In genomic region chr2:121258066-121258465, GRCh38 we compare ENCODE assay signal across 15 cellular contexts. TPM values are rescaled to one million over a fixed set of nuclear protein-coding genes. Genes with fewer than 3 reads are reported as not detected.
A peak's percentile ranks its signal among the peaks of the same experiment; 100 is the strongest.
DNase-seq lines count a peak whose midpoint lies in the region; TF ChIP-seq lines count a peak whose summit lies in the region.
"Had no signal": no experiment of that assay in that cellular context is flagged by ENCODE, and none has a peak within 500 bp of the region (broad histone marks: within the 10 kb centered on the region; RNA-seq: fewer than 3 reads in every experiment).

No MANE protein-coding gene starts in this region.

- peaks cover 27% of the 10 kb centered on the region for H3K4me1 Mint-ChIP-seq in MCF 10A (ENCODE audit: insufficient read depth, unreplicated experiment)
- H3K4me1 Mint-ChIP-seq: CD4-positive, CD25-positive, alpha-beta regulatory T cell had no signal

- no peak overlapping the region for H2BK5ac ChIP-seq in trophoblast cell (ENCODE audit: low read depth, low read length, poor library complexity)

- no peak overlapping the region for H3K18ac ChIP-seq in trophoblast cell (ENCODE audit: low read length)

- dilution Hi-C loops in mammary epithelial cell (cut with HindIII; ENCODE audit: low sequenced_read_pairs), result no loop called here

- H3K36me3 Mint-ChIP-seq in MCF 10A (ENCODE audit: insufficient read depth, unreplicated experiment), result peaks cover 16% of the 10 kb centered on the region
- H3K36me3 Mint-ChIP-seq: CD4-positive, CD25-positive, alpha-beta regulatory T cell had no signal

- H3K4me2 ChIP-seq in mammary epithelial cell (ENCODE audit: insufficient read depth, low read depth, low read length) (no peak overlapping the region), trophoblast cell (ENCODE audit: low read length) (no peak overlapping the region)

- no peaks in the 10 kb centered on the region for H3K9me3 Mint-ChIP-seq in MCF 10A (ENCODE audit: unreplicated experiment)
- H3K9me3 Mint-ChIP-seq: CD4-positive, CD25-positive, alpha-beta regulatory T cell; H9 had no signal

- CTCF ChIA-PET in MCF 10A (lab: Yijun Ruan, JAX) (interaction anchor here (1.0 to 1.4 kb wide), 2 partner anchors 98 to 181 kb away, joined by 3 to 5 read pairs; no protein-coding TSS in a partner anchor), mammary epithelial cell (lab: Charles Lee; ENCODE audit: low non-redundant PET) (no interaction called here), RWPE1 (lab: Yijun Ruan, JAX) (interaction anchor here (0.6 kb wide), 1 partner anchor 39 kb away, joined by 3 read pairs; no protein-coding TSS in a partner anchor)

- TF ChIP-seq POLR2A in transverse colon (IDR thresholded peaks at IDR 0.05), result no peak

- H3K79me1 ChIP-seq in trophoblast cell (ENCODE audit: low read length), result no peaks in the 10 kb centered on the region

- intact Hi-C loops in MCF 10A (cut with micrococcal nuclease), result no loop called here
- intact Hi-C loops in mammary epithelial cell (cut with micrococcal nuclease), result no loop called here
- intact Hi-C loops in transverse colon (cut with DNase I; ENCODE audit: low total_unique reads), result no loop called here

- H3K4me1 ChIP-seq in mammary epithelial cell (ENCODE audit: insufficient read depth, low read length), result peaks cover 8% of the 10 kb centered on the region
- H3K4me1 ChIP-seq in mucosa of rectum (ENCODE audit: control insufficient read depth in 2 of 2, insufficient read depth in 2 of 2, low read length in 2 of 2), result peaks cover 30 to 67% of the 10 kb centered on the region in 2 donors
- H3K4me1 ChIP-seq in transverse colon, result peaks cover 9 to 63% (median 35%) of the 10 kb centered on the region in 4 donors
- no peaks in the 10 kb centered on the region for H3K4me1 ChIP-seq in trophoblast cell (ENCODE audit: control insufficient read depth in 1 of 2, insufficient read depth in 2 of 2, low read length in 2 of 2)

- no peak for DNase-seq in MCF 10A (ENCODE audit: unreplicated experiment)
- no peak for DNase-seq in mammary epithelial cell
- DNase-seq in RWPE1 (ENCODE audit: low spot score), result no peak
- no peak for DNase-seq in transverse colon
- DNase-seq in trophoblast cell, result no peak
- no peak for DNase-seq in DMS53 treated with DMSO at 0.1 percent for 48 hours (lab: John Stamatoyannopoulos, UW; ENCODE audit: unreplicated experiment)
- no peak for DNase-seq in NCI-H748 treated with DMSO at 0.1 percent for 48 hours (lab: John Stamatoyannopoulos, UW)
- DNase-seq: ACHN; CD4-positive, CD25-positive, alpha-beta regulatory T cell; DMS79 treated with DMSO at 0.1 percent for 48 hours; EL; GOT3; H9 had no signal

- no peak overlapping the region for H4K12ac ChIP-seq in trophoblast cell (ENCODE audit: low read depth, low read length)

- no peak overlapping the region for H4K91ac ChIP-seq in trophoblast cell (ENCODE audit: low read depth, low read length)

- H2BK12ac ChIP-seq in trophoblast cell (ENCODE audit: low read length), result no peak overlapping the region

- no peak overlapping the region for H2AK5ac ChIP-seq in trophoblast cell (ENCODE audit: low read length)

- H3K9me3 ChIP-seq in mammary epithelial cell (replicated peaks; ENCODE audit: insufficient read depth, low read length), result no peaks in the 10 kb centered on the region
- no peaks in the 10 kb centered on the region for H3K9me3 ChIP-seq in mucosa of rectum (ENCODE audit: control insufficient read depth in 2 of 2, low read length in 2 of 2)
- no peaks in the 10 kb centered on the region for H3K9me3 ChIP-seq in transverse colon
- H3K9me3 ChIP-seq in trophoblast cell (ENCODE audit: insufficient read depth, low read depth, low read length), result peaks cover 5% of the 10 kb centered on the region
- H3K9me3 ChIP-seq: BLaER1 treated with 17β-estradiol and CSF1 and Interleukin-3, amounts not matched to agents 10 nM and 100 nM had no signal

- no peak overlapping the region for H3K14ac ChIP-seq in trophoblast cell (ENCODE audit: low read length)

- H3K4me3 Mint-ChIP-seq in MCF 10A (ENCODE audit: unreplicated experiment), result no peak overlapping the region
- H3K4me3 Mint-ChIP-seq: CD4-positive, CD25-positive, alpha-beta regulatory T cell; H9 had no signal

- TF ChIP-seq EP300 in transverse colon (IDR thresholded peaks at IDR 0.05; ENCODE audit: low read depth), result no peak

- H3K27ac Mint-ChIP-seq in MCF 10A (ENCODE audit: low read depth, unreplicated experiment), result peak overlapping the region; percentile 83
- H3K27ac Mint-ChIP-seq: CD4-positive, CD25-positive, alpha-beta regulatory T cell had no signal

- POLR2A ChIA-PET in MCF 10A (lab: Yijun Ruan, JAX), result interaction anchor here (0.7 to 1.0 kb wide), 3 partner anchors 28 to 163 kb away, joined by 3 read pairs; no protein-coding TSS in a partner anchor
- POLR2A ChIA-PET in RWPE1 (lab: Yijun Ruan, JAX; ENCODE audit: low non-redundant PET), result no interaction called here

- H3K9ac ChIP-seq in mammary epithelial cell (ENCODE audit: insufficient read depth, low read length) (no peak overlapping the region), mucosa of rectum (ENCODE audit: low read depth in 1 of 2, low read length in 2 of 2) (peak overlapping the region in 1 of 2 donors; percentile 63), trophoblast cell (ENCODE audit: low read length) (no peak overlapping the region)
- H3K9ac ChIP-seq: BLaER1 treated with 17β-estradiol and CSF1 and Interleukin-3, amounts not matched to agents 10 nM and 100 nM had no signal

- no peaks in the 10 kb centered on the region for H3K27me3 ChIP-seq in mammary epithelial cell (ENCODE audit: insufficient read depth, low read length)
- H3K27me3 ChIP-seq in mucosa of rectum (ENCODE audit: control insufficient read depth in 2 of 2, insufficient read depth in 2 of 2, low read length in 2 of 2), result no peaks in the 10 kb centered on the region
- H3K27me3 ChIP-seq in transverse colon, result no peaks in the 10 kb centered on the region
- H3K27me3 ChIP-seq in trophoblast cell (ENCODE audit: insufficient read depth, low read length), result no peaks in the 10 kb centered on the region
- H3K27me3 ChIP-seq: BLaER1 treated with 17β-estradiol and CSF1 and Interleukin-3, amounts not matched to agents 10 nM and 100 nM had no signal

- no peak overlapping the region for H3K4ac ChIP-seq in trophoblast cell (ENCODE audit: low read depth, low read length)

- H4K20me1 ChIP-seq in mammary epithelial cell (ENCODE audit: insufficient read depth, low read length), result no peaks in the 10 kb centered on the region
- H4K20me1 ChIP-seq: BLaER1 treated with 17β-estradiol and CSF1 and Interleukin-3, amounts not matched to agents 10 nM and 100 nM had no signal

- H2BK120ac ChIP-seq in trophoblast cell (ENCODE audit: insufficient read depth, low read length, poor library complexity), result no peak overlapping the region

- in situ Hi-C loops in mammary epithelial cell (cut with MboI; ENCODE audit: low sequenced_read_pairs in 2 of 2), result no loop called here
- in situ Hi-C loops in transverse colon (cut with MboI; ENCODE audit: low pct_ligation_motif_present in 1 of 4, low pct_unique_long_range_greater_than_20kb in 1 of 4, low sequenced_read_pairs in 3 of 4), result no loop called here

- H3K79me2 ChIP-seq in mammary epithelial cell (ENCODE audit: insufficient read depth, low read length) (peaks cover 84% of the 10 kb centered on the region), trophoblast cell (ENCODE audit: control insufficient read depth, insufficient read depth, low read length, poor library complexity) (no peaks in the 10 kb centered on the region)

- H3K27me3 Mint-ChIP-seq in MCF 10A (ENCODE audit: insufficient read depth, unreplicated experiment), result no peaks in the 10 kb centered on the region

- H3K36me3 ChIP-seq in mammary epithelial cell (ENCODE audit: insufficient read depth, low read length) (no peaks in the 10 kb centered on the region), mucosa of rectum (ENCODE audit: control insufficient read depth in 2 of 2, insufficient read depth in 2 of 2, low read length in 2 of 2) (peaks cover 5 to 9% of the 10 kb centered on the region in 2 donors), transverse colon (no peaks in the 10 kb centered on the region), trophoblast cell (ENCODE audit: control insufficient read depth in 1 of 2, insufficient read depth in 2 of 2, low read length in 2 of 2) (no peaks in the 10 kb centered on the region)
- H3K36me3 ChIP-seq: BLaER1 treated with 17β-estradiol and CSF1 and Interleukin-3, amounts not matched to agents 10 nM and 100 nM had no signal

- no peak overlapping the region for H4K8ac ChIP-seq in trophoblast cell (ENCODE audit: low read depth, low read length)

- H2AFZ ChIP-seq in mammary epithelial cell (ENCODE audit: low read depth, low read length) (no peak overlapping the region), trophoblast cell (ENCODE audit: insufficient read depth, low read length, poor library complexity) (no peak overlapping the region)

- H3K27ac ChIP-seq in mammary epithelial cell (ENCODE audit: insufficient read depth, low read depth, low read length) (no peak overlapping the region), RWPE1 (peak overlapping the region; percentile 79), mucosa of rectum (ENCODE audit: low read depth in 2 of 2, low read length in 2 of 2) (peak overlapping the region; percentile 23 to 90), transverse colon (peak overlapping the region in 3 of 4 donors; percentile 83 to 86 (median 85)), trophoblast cell (ENCODE audit: low read depth, low read length) (no peak overlapping the region)
- H3K27ac ChIP-seq: BLaER1 treated with 17β-estradiol and CSF1 and Interleukin-3, amounts not matched to agents 10 nM and 100 nM had no signal

- H3K4me3 ChIP-seq in mammary epithelial cell (replicated peaks in 1 of 3; ENCODE audit: insufficient read depth in 1 of 3, low read depth in 2 of 3, low read length in 3 of 3), result no peak overlapping the region
- H3K4me3 ChIP-seq in mucosa of rectum (ENCODE audit: low read length in 2 of 2), result no peak overlapping the region
- no peak overlapping the region for H3K4me3 ChIP-seq in transverse colon
- no peak overlapping the region for H3K4me3 ChIP-seq in trophoblast cell (ENCODE audit: low read depth, low read length)
- H3K4me3 ChIP-seq: BLaER1 treated with 17β-estradiol and CSF1 and Interleukin-3, amounts not matched to agents 10 nM and 100 nM had no signal

- no peak overlapping the region for H3K23ac ChIP-seq in trophoblast cell (ENCODE audit: low read length)

- BruUV-seq in MCF 10A (replicated peaks; lab: Mats Ljungman, UMichigan), result no TSS peak
- BruUV-seq in mammary epithelial cell (replicated peaks; lab: Mats Ljungman, UMichigan), result no TSS peak

- 95% methylated on average over 5 of the region's 6 CpGs for WGBS in mammary epithelial cell (ENCODE audit: low coverage, missing lambda C conversion rate)
- 75 to 90% methylated on average over 3 to 6 of the region's 6 CpGs for WGBS in transverse colon (ENCODE audit: low coverage in 1 of 2), 2 donors
- no CpG with 5 or more reads among the region's 6 CpGs for WGBS in trophoblast cell (ENCODE audit: extremely low coverage, insufficient coverage, insufficient read length)

- TF ChIP-seq CTCF in MCF 10A (IDR thresholded peaks at IDR 0.05; ENCODE audit: unreplicated experiment) (no peak), mammary epithelial cell (conservative IDR thresholded peaks at IDR 0.05 in 1 of 2, IDR thresholded peaks at IDR 0.05 in 1 of 2; ENCODE audit: extremely low read depth in 1 of 2, insufficient read depth in 1 of 2, low read depth in 1 of 2, low read length in 2 of 2) (no peak), RWPE1 (conservative IDR thresholded peaks at IDR 0.05; ENCODE audit: low read depth) (no peak), transverse colon (IDR thresholded peaks at IDR 0.05) (no peak)

RNA-seq across cellular contexts. Expression of gene TFCP2L1, which starts 26.9 kb away (rescaled TPM):
- total RNA-seq in MCF 10A (2022) (22.6 and 24.3 TPM in 2 replicates), mammary epithelial cell (100 to 1,000 TPM in 1 of 2 donors, 10 to 100 TPM in 1; 50.5 to 174 TPM), transverse colon (100 to 1,000 TPM in 3 of 4 donors, 10 to 100 TPM in 1; 52.7 to 167 (median 146) TPM)
- polyA plus RNA-seq in mammary epithelial cell, result 62.2 TPM
- polyA minus RNA-seq in mammary epithelial cell, result 543 TPM
- 5.2 and 5.3 TPM in 2 replicates for polyA plus RNA-seq in trophoblast cell (2013)
- polyA plus RNA-seq: CD4-positive, CD25-positive, alpha-beta regulatory T cell had no signal

Comparison
In these comparisons a context has a peak if more than half of its experiments do, and no peak if none do; other contexts are left out.
1. H3K27ac ChIP-seq: peak in RWPE1 (single experiment), mucosa of rectum (2 of 2) and transverse colon (3 of 4); none in mammary epithelial cell (single experiment) and trophoblast cell (single experiment).